Comparison of ENCODE assay signal across 23 cellular contexts in genomic region chr11:42552786-42553185, GRCh38.
"Had no signal": no experiment of that assay in that cellular context is flagged by ENCODE, and none has a peak within 500 bp of the region (broad histone marks: within the 10 kb centered on the region; RNA-seq: fewer than 3 reads in every experiment).

No MANE protein-coding gene starts in this region.

- H3K27me3 Mint-ChIP-seq: activated B cell treated with CpG ODN at 0.5 μM for 24 hours; activated CD4-positive, alpha-beta T cell treated with anti-CD3 and anti-CD28 coated beads for 36 hours; activated T-cell treated with anti-CD3 and anti-CD28 coated beads, Interleukin-2, amount 50 U/mL, for 24 hours; naive thymus-derived CD4-positive, alpha-beta T cell had no signal

- H3K4me1 Mint-ChIP-seq: activated B cell treated with CpG ODN at 0.5 μM for 24 hours; activated CD4-positive, alpha-beta T cell treated with anti-CD3 and anti-CD28 coated beads for 36 hours; activated naive CD8-positive, alpha-beta T cell treated with anti-CD3 and anti-CD28 coated beads for 36 hours; naive thymus-derived CD4-positive, alpha-beta T cell; neural progenitor cell had no signal

- H3K36me3 ChIP-seq: cardiac muscle cell, lower lobe of right lung, neural progenitor cell, thoracic aorta, upper lobe of left lung had no signal

- H3K4me1 ChIP-seq: lower lobe of right lung, neural progenitor cell, upper lobe of left lung had no signal

- H3K9me3 Mint-ChIP-seq: activated B cell treated with CpG ODN at 0.5 μM for 24 hours, neural progenitor cell had no signal

- H3K4me3 ChIP-seq: cardiac muscle cell, lower lobe of right lung, neural progenitor cell, thoracic aorta, upper lobe of left lung had no signal

- H3K4me3 Mint-ChIP-seq: activated B cell treated with CpG ODN at 0.5 μM for 24 hours; activated CD4-positive, alpha-beta T cell treated with anti-CD3 and anti-CD28 coated beads for 36 hours; activated naive CD8-positive, alpha-beta T cell treated with anti-CD3 and anti-CD28 coated beads for 36 hours; activated T-cell treated with anti-CD3 and anti-CD28 coated beads, Interleukin-2, amount 50 U/mL, for 24 hours; naive thymus-derived CD4-positive, alpha-beta T cell; neural progenitor cell had no signal

- H3K27ac Mint-ChIP-seq: activated B cell treated with CpG ODN at 0.5 μM for 24 hours; activated CD4-positive, alpha-beta T cell treated with anti-CD3 and anti-CD28 coated beads for 36 hours; activated naive CD8-positive, alpha-beta T cell treated with anti-CD3 and anti-CD28 coated beads for 36 hours; activated T-cell treated with anti-CD3 and anti-CD28 coated beads, Interleukin-2, amount 50 U/mL, for 24 hours; activated T-helper 2 cell treated with anti-CD3 and anti-CD28 coated beads, Interferon-gamma antibody, Interleukin-2, Interleukin-4, amounts not matched to agents 10 μg/mL and 5 μg/mL and 100 μg/mL, durations not matched to agents 14 hours and 24 hours and 36 hours; naive thymus-derived CD4-positive, alpha-beta T cell; neural progenitor cell had no signal

- DNase-seq: activated B cell treated with CpG ODN at 0.5 μM for 24 hours; activated CD4-positive, alpha-beta T cell treated with anti-CD3 and anti-CD28 coated beads for 36 hours; activated CD4-positive, alpha-beta T cell treated with anti-CD3 and anti-CD28 coated beads, Interleukin-2, amount 50 U/mL, for 4 hours; activated CD8-positive, alpha-beta memory T cell treated with anti-CD3 and anti-CD28 coated beads for 24 hours; activated CD8-positive, alpha-beta memory T cell treated with anti-CD3 and anti-CD28 coated beads, Interleukin-2, amount 50 U/mL, for 4 hours; activated naive CD4-positive, alpha-beta T cell; activated naive CD8-positive, alpha-beta T cell treated with anti-CD3 and anti-CD28 coated beads for 36 hours; activated T-cell treated with anti-CD3 and anti-CD28 coated beads, Interleukin-2, amount 50 U/mL, for 24 hours; amniotic stem cell; foreskin melanocyte; glutamatergic neuron; left colon; lower lobe of right lung; naive thymus-derived CD4-positive, alpha-beta T cell; posterior cingulate gyrus; stimulated activated CD4-positive, alpha-beta T cell treated with anti-CD3 and anti-CD28 coated beads, Interleukin-4, amount 100 ng/mL, for 1 hour; stimulated activated naive CD4-positive, alpha-beta T cell; T-helper 9 cell; upper lobe of left lung had no signal

- H3K27me3 ChIP-seq: cardiac muscle cell, neural progenitor cell, upper lobe of left lung had no signal

- H3K36me3 Mint-ChIP-seq: activated naive CD8-positive, alpha-beta T cell treated with anti-CD3 and anti-CD28 coated beads for 36 hours; naive thymus-derived CD4-positive, alpha-beta T cell; neural progenitor cell had no signal

- ATAC-seq: activated CD4-positive, alpha-beta T cell treated with anti-CD3 and anti-CD28 coated beads for 36 hours; left colon; lower lobe of right lung; naive thymus-derived CD4-positive, alpha-beta T cell had no signal

- H3K27ac ChIP-seq: cardiac muscle cell, lower lobe of right lung, neural progenitor cell, thoracic aorta, upper lobe of left lung had no signal

- H3K9me3 ChIP-seq: lower lobe of right lung, thoracic aorta, upper lobe of left lung had no signal
